Comparison of ENCODE assay signal across 1 cellular context in genomic region chr17:21240375-21241055, GRCh38.
TF ChIP-seq lines count a peak whose summit lies in the region.

No MANE protein-coding gene starts in this region.

TF ChIP-seq in IMR-90, 13 proteins besides CTCF, POLR2A, EP300 and RAD21:
- no peak for TF ChIP-seq RCOR1 (IDR thresholded peaks at IDR 0.05; ENCODE audit: insufficient replicate concordance, low read length)
- TF ChIP-seq, protein P1, sequence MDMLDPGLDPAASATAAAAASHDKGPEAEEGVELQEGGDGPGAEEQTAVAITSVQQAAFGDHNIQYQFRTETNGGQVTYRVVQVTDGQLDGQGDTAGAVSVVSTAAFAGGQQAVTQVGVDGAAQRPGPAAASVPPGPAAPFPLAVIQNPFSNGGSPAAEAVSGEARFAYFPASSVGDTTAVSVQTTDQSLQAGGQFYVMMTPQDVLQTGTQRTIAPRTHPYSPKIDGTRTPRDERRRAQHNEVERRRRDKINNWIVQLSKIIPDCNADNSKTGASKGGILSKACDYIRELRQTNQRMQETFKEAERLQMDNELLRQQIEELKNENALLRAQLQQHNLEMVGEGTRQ (IDR thresholded peaks at IDR 0.05; ENCODE audit: low read depth, low read length) = no peak
- TF ChIP-seq SMC3 (IDR thresholded peaks at IDR 0.05; ENCODE audit: low read depth, low read length) = no peak
- TF ChIP-seq BHLHE40 (IDR thresholded peaks at IDR 0.05; ENCODE audit: low read depth, low read length) = no peak
- no peak for TF ChIP-seq CEBPB (IDR thresholded peaks at IDR 0.05; ENCODE audit: low read depth, low read length)
- no peak for TF ChIP-seq MAZ (IDR thresholded peaks at IDR 0.05; ENCODE audit: borderline replicate concordance, low read depth, low read length)
- TF ChIP-seq MXI1 (IDR thresholded peaks at IDR 0.05; ENCODE audit: borderline replicate concordance, low read depth, low read length) = no peak
- no peak for TF ChIP-seq CHD1 (IDR thresholded peaks at IDR 0.05; ENCODE audit: low read depth, low read length)
- no peak for TF ChIP-seq MAFK (IDR thresholded peaks at IDR 0.05; ENCODE audit: low read depth, low read length)
